ENCODE assay signal across 8 cellular contexts in the genomic region with DNA sequence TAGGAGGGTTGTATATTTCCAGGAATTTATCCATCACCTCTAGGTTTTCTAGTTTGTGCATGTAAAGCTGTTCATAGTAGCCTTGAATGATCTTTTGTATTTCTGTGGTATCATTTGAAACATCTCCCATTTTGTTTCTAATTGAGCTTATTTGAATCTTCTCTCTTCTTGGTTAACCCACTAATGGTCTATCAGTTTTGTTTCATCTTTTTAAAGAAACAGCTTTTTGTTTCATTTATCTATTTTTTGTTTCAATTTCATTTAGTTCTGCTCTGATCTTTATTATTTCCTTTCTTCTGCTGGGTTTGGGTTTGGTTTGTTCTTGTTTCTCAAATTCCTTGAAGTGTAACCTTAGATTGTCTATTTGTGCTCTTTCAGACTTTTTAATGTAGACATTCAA.
A peak's percentile ranks its signal among the peaks of the same experiment; 100 is the strongest.
DNase-seq lines count a peak whose midpoint lies in the region; ATAC-seq and TF ChIP-seq lines count a peak whose summit lies in the region.
"Not testable (repeated sequence)": the region's sequence is repeated elsewhere in the genome, so short reads cannot be mapped to it uniquely, and the experiment has no call there.

No MANE protein-coding gene starts in this region.

- TF ChIP-seq CTCF in GM12865 (IDR thresholded peaks at IDR 0.05; ENCODE audit: insufficient read depth, low read depth, low read length, missing control alignments): not testable (repeated sequence)

- peaks cover 10% of the 10 kb centered on the region for H3K27me3 Mint-ChIP-seq in activated CD4-positive, alpha-beta T cell treated with anti-CD3 and anti-CD28 coated beads, Interleukin-2, amount 10 ng/mL, durations not matched to agents 24 days and 14 days

- intact Hi-C loops in activated CD4-positive, alpha-beta T cell treated with anti-CD3 and anti-CD28 coated beads, Interleukin-2, amount 10 ng/mL, durations not matched to agents 24 days and 14 days (cut with micrococcal nuclease): not testable (repeated sequence)

- H3K4me3 Mint-ChIP-seq in activated CD4-positive, alpha-beta T cell treated with anti-CD3 and anti-CD28 coated beads, Interleukin-2, amount 10 ng/mL, durations not matched to agents 24 days and 14 days: peak overlapping the region; percentile 6

- H3K9me3 Mint-ChIP-seq in activated CD4-positive, alpha-beta T cell treated with anti-CD3 and anti-CD28 coated beads, Interleukin-2, amount 10 ng/mL, durations not matched to agents 24 days and 14 days: peaks cover 20% of the 10 kb centered on the region

- not testable (repeated sequence) for H3K36me3 Mint-ChIP-seq in activated CD4-positive, alpha-beta T cell treated with anti-CD3 and anti-CD28 coated beads, Interleukin-2, amount 10 ng/mL, durations not matched to agents 24 days and 14 days (ENCODE audit: low read depth)

- H3K4me1 Mint-ChIP-seq in activated CD4-positive, alpha-beta T cell treated with anti-CD3 and anti-CD28 coated beads, Interleukin-2, amount 10 ng/mL, durations not matched to agents 24 days and 14 days: not testable (repeated sequence)

- not testable (repeated sequence) for H3K4me3 ChIP-seq in GM12865 (ENCODE audit: low read depth, low read length)

- peak; percentile 66 for ATAC-seq in GM18858 (IDR thresholded peaks at IDR 0.05; ENCODE audit: unreplicated experiment)
- ATAC-seq in GM19351 (IDR thresholded peaks at IDR 0.05; ENCODE audit: unreplicated experiment): peak; percentile 63
- ATAC-seq in GM21381 (IDR thresholded peaks at IDR 0.05; ENCODE audit: unreplicated experiment): peak; percentile 56
- ATAC-seq in HG02610 (IDR thresholded peaks at IDR 0.05; ENCODE audit: unreplicated experiment): peak; percentile 61
- ATAC-seq in HG02973 (IDR thresholded peaks at IDR 0.05; ENCODE audit: unreplicated experiment): peak; percentile 51
- peak; percentile 75 for ATAC-seq in HG03354 (IDR thresholded peaks at IDR 0.05; ENCODE audit: poor library complexity, severe bottlenecking, unreplicated experiment)

- not testable (repeated sequence) for H3K27ac Mint-ChIP-seq in activated CD4-positive, alpha-beta T cell treated with anti-CD3 and anti-CD28 coated beads, Interleukin-2, amount 10 ng/mL, durations not matched to agents 24 days and 14 days

- DNase-seq in GM12865 (ENCODE audit: low read depth): peak; percentile 5
- not testable (repeated sequence) for DNase-seq in activated CD4-positive, alpha-beta T cell treated with anti-CD3 and anti-CD28 coated beads, Interleukin-2, amount 10 ng/mL, durations not matched to agents 24 days and 14 days
